2 cellular contexts compared by ENCODE assay signal in the genomic region with DNA sequence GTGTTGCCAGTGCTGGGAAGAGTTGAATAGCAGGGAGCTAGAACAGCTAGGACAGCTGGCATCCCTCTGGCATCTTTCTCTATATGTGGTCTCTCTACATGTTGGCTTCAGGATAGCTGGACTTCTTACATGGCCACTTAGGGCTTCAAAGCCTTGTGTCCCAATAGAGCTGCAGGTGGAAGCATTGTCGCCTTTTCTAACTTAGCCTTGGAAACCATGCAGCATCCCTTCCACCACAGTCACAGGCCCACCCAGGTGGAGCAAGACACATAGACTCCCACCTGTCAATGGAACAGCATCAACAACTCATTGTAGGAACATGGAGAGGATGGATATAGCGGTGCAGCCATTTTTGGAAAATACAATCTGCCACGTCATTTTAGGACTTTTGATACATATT.
TF ChIP-seq lines count a peak whose summit lies in the region.

No MANE protein-coding gene starts in this region.

TF ChIP-seq in HepG2, 621 proteins besides CTCF, POLR2A, EP300 and RAD21 (continued from another document):
- no peak for TF ChIP-seq ZNF501 (CRISPR knock-in tag; IDR thresholded peaks at IDR 0.05)
- TF ChIP-seq ZNF589 (CRISPR knock-in tag; conservative IDR thresholded peaks at IDR 0.05) = no peak
- TF ChIP-seq RBAK (CRISPR knock-in tag; IDR thresholded peaks at IDR 0.05) = no peak
- no peak for TF ChIP-seq NR2F1 (CRISPR knock-in tag; IDR thresholded peaks at IDR 0.05)
TF ChIP-seq in HepG2: peak in this region for 0.

TF ChIP-seq in H1, 55 proteins besides CTCF, POLR2A, EP300 and RAD21 (continued from another document):
- TF ChIP-seq, protein P1, sequence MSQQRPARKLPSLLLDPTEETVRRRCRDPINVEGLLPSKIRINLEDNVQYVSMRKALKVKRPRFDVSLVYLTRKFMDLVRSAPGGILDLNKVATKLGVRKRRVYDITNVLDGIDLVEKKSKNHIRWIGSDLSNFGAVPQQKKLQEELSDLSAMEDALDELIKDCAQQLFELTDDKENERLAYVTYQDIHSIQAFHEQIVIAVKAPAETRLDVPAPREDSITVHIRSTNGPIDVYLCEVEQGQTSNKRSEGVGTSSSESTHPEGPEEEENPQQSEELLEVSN (IDR thresholded peaks at IDR 0.05) = no peak
